In the genomic region with DNA sequence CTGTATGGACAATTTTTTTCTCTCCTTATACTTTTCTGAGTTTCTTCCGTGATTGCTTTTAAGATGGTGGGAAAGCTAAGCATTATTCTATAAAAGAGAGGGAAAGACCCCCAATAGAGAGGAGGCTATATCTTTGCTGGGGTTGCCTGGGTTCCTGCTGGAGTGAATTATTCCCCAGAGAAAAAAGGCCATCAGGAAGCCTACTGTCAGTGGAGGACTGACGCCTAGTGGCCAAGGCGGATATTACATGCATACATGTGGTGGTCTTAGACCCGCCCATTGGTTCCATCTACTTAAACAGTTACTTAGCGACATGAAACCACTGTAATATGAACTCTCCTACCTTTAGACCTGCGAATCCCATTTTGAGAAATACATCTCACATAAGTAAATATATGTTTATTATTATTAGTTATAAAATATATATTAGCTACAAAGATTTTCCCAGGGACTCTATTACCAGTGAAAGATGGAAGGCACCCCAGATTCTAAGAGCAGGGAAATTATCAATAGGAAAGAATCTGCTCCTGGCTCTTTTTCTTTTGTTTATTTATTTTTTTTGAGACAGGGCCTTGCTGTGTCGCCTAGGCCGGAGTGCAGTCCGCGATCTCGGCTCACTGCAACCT, we compare ENCODE assay signal across 8 cellular contexts. TPM values are rescaled to one million over a fixed set of nuclear protein-coding genes. Genes with fewer than 3 reads are reported as not detected.
DNase-seq lines count a peak whose midpoint lies in the region; ATAC-seq and TF ChIP-seq lines count a peak whose summit lies in the region.

No MANE protein-coding gene starts in this region.

- no peaks in the 10 kb centered on the region for H3K79me2 ChIP-seq in SK-N-SH (ENCODE audit: insufficient read depth)

- no peaks in the 10 kb centered on the region for H3K36me3 Mint-ChIP-seq in activated naive CD4-positive, alpha-beta T cell treated with anti-CD3 and anti-CD28 coated beads, Interleukin-2, amount 10 ng/mL, durations not matched to agents 7 days and 5 days
- no peaks in the 10 kb centered on the region for H3K36me3 Mint-ChIP-seq in glutamatergic neuron (ENCODE audit: unreplicated experiment)

- H3K4me1 ChIP-seq in SK-N-SH (ENCODE audit: control insufficient read depth in 1 of 2, insufficient read depth in 2 of 2, low read depth in 1 of 2, low read length in 1 of 2) (no peaks in the 10 kb centered on the region), upper lobe of left lung (no peaks in the 10 kb centered on the region)

- H3K27me3 Mint-ChIP-seq in activated naive CD4-positive, alpha-beta T cell treated with anti-CD3 and anti-CD28 coated beads, Interleukin-2, amount 10 ng/mL, durations not matched to agents 7 days and 5 days, result peaks cover 7% of the 10 kb centered on the region
- no peaks in the 10 kb centered on the region for H3K27me3 Mint-ChIP-seq in glutamatergic neuron (ENCODE audit: unreplicated experiment)

- H3F3A ChIP-seq in SK-N-SH (replicated peaks; ENCODE audit: insufficient read depth), result no peaks in the 10 kb centered on the region

- no peak overlapping the region for H2AFZ ChIP-seq in SK-N-SH (ENCODE audit: low read depth)

- peak; percentile 96 for TF ChIP-seq RAD21 in SK-N-SH (IDR thresholded peaks at IDR 0.05; ENCODE audit: low read length)

- H3K27me3 ChIP-seq in SK-N-SH (ENCODE audit: insufficient read depth) (no peaks in the 10 kb centered on the region; the same call in 1 of the 2 replicates), upper lobe of left lung (no peaks in the 10 kb centered on the region)

- no peak for TF ChIP-seq EP300 in SK-N-SH (IDR thresholded peaks at IDR 0.05; ENCODE audit: borderline replicate concordance in 1 of 2, low read depth in 1 of 2, low read length in 1 of 2)
- TF ChIP-seq EP300 in upper lobe of left lung (IDR thresholded peaks at IDR 0.05), result no peak

- no peak overlapping the region for H3K4me3 Mint-ChIP-seq in activated naive CD4-positive, alpha-beta T cell treated with anti-CD3 and anti-CD28 coated beads, Interleukin-2, amount 10 ng/mL, durations not matched to agents 7 days and 5 days
- H3K4me3 Mint-ChIP-seq in glutamatergic neuron (ENCODE audit: unreplicated experiment), result no peak overlapping the region

- no peak overlapping the region for H3K27ac Mint-ChIP-seq in activated naive CD4-positive, alpha-beta T cell treated with anti-CD3 and anti-CD28 coated beads, Interleukin-2, amount 10 ng/mL, durations not matched to agents 7 days and 5 days
- no peak overlapping the region for H3K27ac Mint-ChIP-seq in glutamatergic neuron (ENCODE audit: unreplicated experiment)

- CTCF ChIA-PET in SK-N-SH (lab: Yijun Ruan, JAX), result interaction anchor here (0.6 to 6.9 kb wide), 41 partner anchors 10 to 522 kb away, joined by 3 to 61 read pairs (median 4); a partner anchor contains a TSS
- CTCF ChIA-PET in activated naive CD4-positive, alpha-beta T cell treated with anti-CD3 and anti-CD28 coated beads, Interleukin-2, amount 10 ng/mL, durations not matched to agents 7 days and 5 days (lab: Charles Lee), result interaction anchor here (0.7 to 7.2 kb wide), 32 partner anchors 10 to 412 kb away, joined by 3 to 65 read pairs (median 4); a partner anchor contains a TSS

- H3K9me3 ChIP-seq in SK-N-SH, result no peaks in the 10 kb centered on the region
- no peaks in the 10 kb centered on the region for H3K9me3 ChIP-seq in upper lobe of left lung

- H3K9ac ChIP-seq in SK-N-SH, result no peak overlapping the region

- 43% methylated on average over 11 of the region's 11 CpGs for WGBS in SK-N-SH (ENCODE audit: low lambda C conversion rate)
- 32 to 39% methylated on average over 11 of the region's 11 CpGs for WGBS in upper lobe of left lung, 2 donors

- no peak for TF ChIP-seq POLR2A in upper lobe of left lung (IDR thresholded peaks at IDR 0.05)

- H3K27ac ChIP-seq in SK-N-SH (ENCODE audit: low read depth in 2 of 2, low read length in 1 of 2) (no peak overlapping the region), upper lobe of left lung (no peak overlapping the region)

- peaks cover 2% of the 10 kb centered on the region for H3K4me1 Mint-ChIP-seq in activated naive CD4-positive, alpha-beta T cell treated with anti-CD3 and anti-CD28 coated beads, Interleukin-2, amount 10 ng/mL, durations not matched to agents 7 days and 5 days
- peaks cover 2% of the 10 kb centered on the region for H3K4me1 Mint-ChIP-seq in glutamatergic neuron (ENCODE audit: low read depth, unreplicated experiment)

- no peaks in the 10 kb centered on the region for H4K20me1 ChIP-seq in SK-N-SH (ENCODE audit: insufficient read depth)

- H3K36me3 ChIP-seq in SK-N-SH (replicated peaks in 1 of 2; ENCODE audit: control insufficient read depth in 1 of 2, insufficient read depth in 2 of 2, low read length in 1 of 2), result no peaks in the 10 kb centered on the region
- H3K36me3 ChIP-seq in upper lobe of left lung, result no peaks in the 10 kb centered on the region

- no peaks in the 10 kb centered on the region for H3K9me3 Mint-ChIP-seq in activated naive CD4-positive, alpha-beta T cell treated with anti-CD3 and anti-CD28 coated beads, Interleukin-2, amount 10 ng/mL, durations not matched to agents 7 days and 5 days
- H3K9me3 Mint-ChIP-seq in glutamatergic neuron (ENCODE audit: unreplicated experiment), result no peaks in the 10 kb centered on the region

- no peak overlapping the region; a peak in 1 of 4 replicates for H3K4me3 ChIP-seq in SK-N-SH (ENCODE audit: low read depth in 2 of 2, low read length in 1 of 2)
- no peak overlapping the region for H3K4me3 ChIP-seq in upper lobe of left lung

- peak; percentile 96 for TF ChIP-seq CTCF in GM12873 (IDR thresholded peaks at IDR 0.05; ENCODE audit: insufficient read depth, low read depth, low read length, missing control alignments)
- TF ChIP-seq CTCF in SK-N-SH (IDR thresholded peaks at IDR 0.05), result peak; percentile 85
- peak; percentile 96 for TF ChIP-seq CTCF in glutamatergic neuron (IDR thresholded peaks at IDR 0.05; ENCODE audit: partially characterized antibody, unreplicated experiment)
- peak; percentile 76 to 92 (median 85) for TF ChIP-seq CTCF in upper lobe of left lung (IDR thresholded peaks at IDR 0.05)

- no peak overlapping the region for H3K4me2 ChIP-seq in SK-N-SH

- DNase-seq in NCI-H1105 (lab: John Stamatoyannopoulos, UW) (peak; percentile 76), SK-N-SH (peak; percentile 83), glutamatergic neuron (peak; percentile 88), pons (ENCODE audit: low spot score) (peak; percentile 58), upper lobe of left lung (peak in 1 of 2 donors; percentile 75)
- peak; percentile 86 for DNase-seq in activated naive CD4-positive, alpha-beta T cell treated with anti-CD3 and anti-CD28 coated beads, Interleukin-2, amount 10 ng/mL, durations not matched to agents 7 days and 5 days

- POLR2A ChIA-PET in SK-N-SH (lab: Yijun Ruan, JAX), result no interaction called here

- no peaks in the 10 kb centered on the region for H3K9me2 ChIP-seq in SK-N-SH

- peak; percentile 87 to 92 for ATAC-seq in upper lobe of left lung (ENCODE audit: low FRiP score in 2 of 2)
- no peak for ATAC-seq in GM18502 (IDR thresholded peaks at IDR 0.05; ENCODE audit: poor library complexity, unreplicated experiment)

TF ChIP-seq in SK-N-SH, 30 proteins besides CTCF, POLR2A, EP300 and RAD21:
- TF ChIP-seq FOXJ3 (CRISPR knock-in tag; IDR thresholded peaks at IDR 0.05) (no peak), MXI1 (IDR thresholded peaks at IDR 0.05; ENCODE audit: low read depth, low read length) (no peak), SMC3 (IDR thresholded peaks at IDR 0.05; ENCODE audit: low read depth, low read length) (peak; percentile 79)
TF ChIP-seq in SK-N-SH: peak in this region for 1.

RNA-seq across cellular contexts. Expression of a gene that starts 15.7 kb away (rescaled TPM):
- polyA plus RNA-seq in SK-N-SH (2012; rRNA removed), result not detected in 2 replicates
- polyA plus RNA-seq in SK-N-SH (2012; cell fraction: cytosol; rRNA removed), result 0.04 TPM in 1 of 2 replicates, not detected in the other
- polyA plus RNA-seq in SK-N-SH (2012; cell fraction: nucleus; rRNA removed), result not detected in 2 replicates
- not detected for total RNA-seq in glutamatergic neuron (ENCODE audit: unreplicated experiment)
- total RNA-seq in upper lobe of left lung, result under 1 TPM in 2 of 6 donors, not detected in 4; 0.14 to 0.67 TPM

RNA-seq across cellular contexts. Expression of a gene that starts 26.4 kb away (rescaled TPM):
- polyA plus RNA-seq in SK-N-SH (2012; rRNA removed), result 11.7 and 15.2 TPM in 2 replicates
- polyA plus RNA-seq in SK-N-SH (2012; cell fraction: cytosol; rRNA removed), result 10.5 and 12.9 TPM in 2 replicates
- polyA plus RNA-seq in SK-N-SH (2012; cell fraction: nucleus; rRNA removed), result 28.0 and 28.6 TPM in 2 replicates
- total RNA-seq in glutamatergic neuron (ENCODE audit: unreplicated experiment), result 27.1 TPM
- 10 to 100 TPM; 14.7 to 42.0 (median 24.3) TPM for total RNA-seq in upper lobe of left lung

RNA-seq across cellular contexts. Expression of a gene that starts 34.5 kb away (rescaled TPM):
- not detected in 2 replicates for polyA plus RNA-seq in SK-N-SH (2012; rRNA removed)
- not detected in 2 replicates for polyA plus RNA-seq in SK-N-SH (2012; cell fraction: cytosol; rRNA removed)
- polyA plus RNA-seq in SK-N-SH (2012; cell fraction: nucleus; rRNA removed), result 0.13 TPM in 1 of 2 replicates, not detected in the other
- total RNA-seq in glutamatergic neuron (ENCODE audit: unreplicated experiment) (not detected), upper lobe of left lung (under 1 TPM in 2 of 6 donors, not detected in 4; 0.14 to 0.44 TPM)

RNA-seq across cellular contexts. Expression of a gene that starts 53.4 kb away (rescaled TPM):
- polyA plus RNA-seq in SK-N-SH (2012; rRNA removed), result 0.23 TPM in 1 of 2 replicates, not detected in the other
- 0.01 TPM in 1 of 2 replicates, not detected in the other for polyA plus RNA-seq in SK-N-SH (2012; cell fraction: cytosol; rRNA removed)
- 0.07 and 0.13 TPM in 2 replicates for polyA plus RNA-seq in SK-N-SH (2012; cell fraction: nucleus; rRNA removed)
- total RNA-seq in glutamatergic neuron (ENCODE audit: unreplicated experiment) (not detected), upper lobe of left lung (1 to 10 TPM in 1 of 6 donors, under 1 TPM in 1, not detected in 4; 0.30 to 1.2 TPM)
